In genomic region chr2:150528861-150529801, GRCh38 we compare ENCODE assay signal across 9 cellular contexts. TPM values are rescaled to one million over a fixed set of nuclear protein-coding genes. Genes with fewer than 3 reads are reported as not detected.
DNase-seq lines count a peak whose midpoint lies in the region; TF ChIP-seq lines count a peak whose summit lies in the region.
"Had no signal": no experiment of that assay in that cellular context is flagged by ENCODE, and none has a peak within 500 bp of the region (broad histone marks: within the 10 kb centered on the region; RNA-seq: fewer than 3 reads in every experiment).

No MANE protein-coding gene starts in this region.

- H3K4me3 ChIP-seq in GM06990 (replicated peaks; ENCODE audit: low read depth, low read length), result no peak overlapping the region
- peak overlapping the region; percentile 10 to 30 for H3K4me3 ChIP-seq in foreskin fibroblast (ENCODE audit: low read depth in 1 of 2, low read length in 2 of 2)
- H3K4me3 ChIP-seq: K562 had no signal

- CTCF ChIA-PET in activated naive CD4-positive, alpha-beta T cell treated with anti-CD3 and anti-CD28 coated beads for 36 hours (lab: Charles Lee), result no interaction called here

- no peak for TF ChIP-seq CTCF in GM06990 (IDR thresholded peaks at IDR 0.05; ENCODE audit: insufficient read depth, low read length, poor library complexity, severe bottlenecking)
- TF ChIP-seq CTCF in foreskin fibroblast (IDR thresholded peaks at IDR 0.05; ENCODE audit: low read depth, low read length), result no peak

- H3K27me3 ChIP-seq in GM06990 (replicated peaks; ENCODE audit: control insufficient read depth, insufficient read depth, low read length), result no peaks in the 10 kb centered on the region

- intact Hi-C loops in activated naive CD4-positive, alpha-beta T cell treated with anti-CD3 and anti-CD28 coated beads for 36 hours (cut with micrococcal nuclease), result no loop called here

- H3K36me3 ChIP-seq in GM06990 (ENCODE audit: control insufficient read depth, insufficient read depth, low read length), result no peaks in the 10 kb centered on the region

- no peak overlapping the region for H3K27ac Mint-ChIP-seq in activated naive CD4-positive, alpha-beta T cell treated with anti-CD3 and anti-CD28 coated beads for 36 hours

- H3K27me3 Mint-ChIP-seq in activated naive CD4-positive, alpha-beta T cell treated with anti-CD3 and anti-CD28 coated beads for 36 hours (ENCODE audit: low read depth), result peaks cover under 1% of the 10 kb centered on the region

- no peaks in the 10 kb centered on the region for H3K36me3 Mint-ChIP-seq in activated naive CD4-positive, alpha-beta T cell treated with anti-CD3 and anti-CD28 coated beads for 36 hours (ENCODE audit: low read depth)

- DNase-seq in GM06990 (ENCODE audit: extremely low read depth, insufficient read length) (peak; percentile 22), HCEC 1CT (peak; percentile 92), LoVo (ENCODE audit: low spot score) (peak; percentile 19), foreskin fibroblast (peak; percentile 84 to 87), dermis blood vessel endothelial cell (no peak), NCI-H1092 (lab: John Stamatoyannopoulos, UW) (no peak), NCI-H524 treated with DMSO at 0.1 percent for 48 hours (lab: John Stamatoyannopoulos, UW) (no peak)
- DNase-seq in activated naive CD4-positive, alpha-beta T cell treated with anti-CD3 and anti-CD28 coated beads for 36 hours, result no peak

- no peak overlapping the region for H3K4me3 Mint-ChIP-seq in activated naive CD4-positive, alpha-beta T cell treated with anti-CD3 and anti-CD28 coated beads for 36 hours

- H3K4me1 Mint-ChIP-seq in activated naive CD4-positive, alpha-beta T cell treated with anti-CD3 and anti-CD28 coated beads for 36 hours (ENCODE audit: low read depth), result no peaks in the 10 kb centered on the region

- no peaks in the 10 kb centered on the region for H3K9me3 Mint-ChIP-seq in activated naive CD4-positive, alpha-beta T cell treated with anti-CD3 and anti-CD28 coated beads for 36 hours

RNA-seq across cellular contexts. Expression of gene RND3, which starts 41.7 kb away (rescaled TPM):
- total RNA-seq in dermis blood vessel endothelial cell, result 53.1 and 66.5 TPM in 2 replicates
- total RNA-seq in activated naive CD4-positive, alpha-beta T cell treated with anti-CD3 and anti-CD28 coated beads for 36 hours, result not detected

Comparison
In these comparisons a context has a peak if more than half of its experiments do, and no peak if none do; other contexts are left out.
1. DNase-seq: peak in GM06990 (single experiment), HCEC 1CT (single experiment), LoVo (single experiment) and foreskin fibroblast (2 of 2); none in dermis blood vessel endothelial cell (single experiment), NCI-H1092 (single experiment), activated naive CD4-positive, alpha-beta T cell treated with anti-CD3 and anti-CD28 coated beads for 36 hours (single experiment) and NCI-H524 treated with DMSO at 0.1 percent for 48 hours (single experiment).
2. RNA of gene RND3, which starts 41.7 kb away (total RNA-seq): 53.1 to 66.5 TPM in dermis blood vessel endothelial cell; not detected in activated naive CD4-positive, alpha-beta T cell treated with anti-CD3 and anti-CD28 coated beads for 36 hours; every median in the first group is over 10 times any median in the second.